6 cellular contexts compared by ENCODE assay signal in genomic region chr5:41983284-41983683, GRCh38.
"Had no signal": no experiment of that assay in that cellular context is flagged by ENCODE, and none has a peak within 500 bp of the region (broad histone marks: within the 10 kb centered on the region; RNA-seq: fewer than 3 reads in every experiment).

No MANE protein-coding gene starts in this region.

- H3K4me2 ChIP-seq: KMS-11 had no signal

- H3K27ac ChIP-seq: HL-60, KMS-11 had no signal

- DNase-seq: IMR-90, KBM-7, KG1 had no signal

- FAIRE-seq: HTR-8/SVneo had no signal

- H3K9ac ChIP-seq: KMS-11 had no signal
